Comparison of ENCODE assay signal across 17 cellular contexts in genomic region chr3:176734146-176734545, GRCh38.
DNase-seq lines count a peak whose midpoint lies in the region; TF ChIP-seq lines count a peak whose summit lies in the region.
"Had no signal": no experiment of that assay in that cellular context is flagged by ENCODE, and none has a peak within 500 bp of the region (broad histone marks: within the 10 kb centered on the region; RNA-seq: fewer than 3 reads in every experiment).

No MANE protein-coding gene starts in this region.

- no peaks in the 10 kb centered on the region for H4K20me1 ChIP-seq in Karpas-422 (ENCODE audit: insufficient read depth, low read depth, low read length)

- TF ChIP-seq CTCF in C4-2B (conservative IDR thresholded peaks at IDR 0.05) (0 out of 2 replicates have a peak, but pooled peaks have one; percentile 2), glutamatergic neuron (IDR thresholded peaks at IDR 0.05; ENCODE audit: partially characterized antibody, unreplicated experiment) (no peak), nephron progenitor cell (IDR thresholded peaks at IDR 0.05) (no peak)

- H3K4me3 ChIP-seq in NT2/D1 (ENCODE audit: insufficient read length, low read depth) (no peak overlapping the region), Karpas-422 (ENCODE audit: low read length) (no peak overlapping the region)
- H3K4me3 ChIP-seq: HAP-1, SJCRH30 had no signal

- H3K4me3 Mint-ChIP-seq in glutamatergic neuron (ENCODE audit: unreplicated experiment) (no peak overlapping the region), nephron progenitor cell (no peak overlapping the region)

- H3K4me1 ChIP-seq in NT2/D1 (ENCODE audit: insufficient read depth, insufficient read length) (no peaks in the 10 kb centered on the region), Karpas-422 (ENCODE audit: low read length) (no peaks in the 10 kb centered on the region)
- H3K4me1 ChIP-seq: HAP-1, SJCRH30 had no signal

- H3K27ac Mint-ChIP-seq in glutamatergic neuron (ENCODE audit: unreplicated experiment) (no peak overlapping the region), nephron progenitor cell (no peak overlapping the region)

- H3K27me3 Mint-ChIP-seq in glutamatergic neuron (ENCODE audit: unreplicated experiment) (no peaks in the 10 kb centered on the region), nephron progenitor cell (ENCODE audit: low read depth, poor library complexity) (no peaks in the 10 kb centered on the region)

- H3K9me2 ChIP-seq in Karpas-422 (replicated peaks; ENCODE audit: insufficient read depth, low read length), result no peaks in the 10 kb centered on the region

- no peaks in the 10 kb centered on the region for H3K9me3 Mint-ChIP-seq in glutamatergic neuron (ENCODE audit: unreplicated experiment)
- peaks cover 6% of the 10 kb centered on the region for H3K9me3 Mint-ChIP-seq in nephron progenitor cell

- H3K9ac ChIP-seq in NT2/D1 (ENCODE audit: insufficient read length, low read depth), result no peak overlapping the region
- H3K9ac ChIP-seq in Karpas-422 (ENCODE audit: low read length), result no peak overlapping the region

- H3K27me3 ChIP-seq in NT2/D1 (ENCODE audit: insufficient read depth, insufficient read length), result no peaks in the 10 kb centered on the region
- no peaks in the 10 kb centered on the region for H3K27me3 ChIP-seq in Karpas-422 (ENCODE audit: low read length)
- H3K27me3 ChIP-seq: SJCRH30 had no signal

- peak; percentile 55 for DNase-seq in NT2/D1 (ENCODE audit: low read depth, low spot score)
- DNase-seq in glutamatergic neuron, result peak; percentile 34
- peak; percentile 5 for DNase-seq in nephron progenitor cell
- no peak for DNase-seq in occipital lobe (lab: John Stamatoyannopoulos, UW)
- DNase-seq in Karpas-422, result no peak
- no peak for DNase-seq in stimulated activated CD4-positive, alpha-beta T cell treated with anti-CD3 and anti-CD28 coated beads, Interleukin-1b, Interleukin-23, amount 100 ng/mL, for 48 hours
- DNase-seq: C1 segment of cervical spinal cord, DMS 273 treated with DMSO at 0.1 percent for 48 hours, EL, Kasumi-1, NCI-H1105, NCI-H1694 treated with DMSO at 0.1 percent for 48 hours, NCI-H748 treated with DMSO at 0.1 percent for 48 hours, PC-3 had no signal

- H2AFZ ChIP-seq in Karpas-422 (ENCODE audit: low read length), result no peak overlapping the region

- H3K4me2 ChIP-seq in Karpas-422 (ENCODE audit: low read depth, low read length, poor library complexity, severe bottlenecking), result no peak overlapping the region

- H3K36me3 ChIP-seq in NT2/D1 (ENCODE audit: insufficient read depth, insufficient read length, low read length) (no peaks in the 10 kb centered on the region), Karpas-422 (ENCODE audit: insufficient read depth, low read length) (no peaks in the 10 kb centered on the region)
- H3K36me3 ChIP-seq: HAP-1, SJCRH30 had no signal

- no peaks in the 10 kb centered on the region for H3K79me2 ChIP-seq in Karpas-422 (ENCODE audit: low read length)

- H3K4me1 Mint-ChIP-seq in glutamatergic neuron (ENCODE audit: low read depth, unreplicated experiment), result no peaks in the 10 kb centered on the region
- H3K4me1 Mint-ChIP-seq in nephron progenitor cell, result no peaks in the 10 kb centered on the region

- H3K27ac ChIP-seq in C4-2B, result no peak overlapping the region
- no peak overlapping the region for H3K27ac ChIP-seq in Karpas-422 (ENCODE audit: low read length)
- H3K27ac ChIP-seq: SJCRH30 had no signal

- H3K36me3 Mint-ChIP-seq in glutamatergic neuron (ENCODE audit: unreplicated experiment), result no peaks in the 10 kb centered on the region
- no peaks in the 10 kb centered on the region for H3K36me3 Mint-ChIP-seq in nephron progenitor cell (ENCODE audit: low read depth)

- H3K9me3 ChIP-seq in NT2/D1 (ENCODE audit: insufficient read depth, low read length), result no peaks in the 10 kb centered on the region
- H3K9me3 ChIP-seq in Karpas-422 (ENCODE audit: low read length), result no peaks in the 10 kb centered on the region
- H3K9me3 ChIP-seq: HAP-1, SJCRH30 had no signal

Comparison
In these comparisons a context has a peak if more than half of its experiments do, and no peak if none do; other contexts are left out.
1. DNase-seq: peak in NT2/D1 (single experiment), glutamatergic neuron (single experiment) and nephron progenitor cell (single experiment); none in occipital lobe (single experiment), Karpas-422 (single experiment) and stimulated activated CD4-positive, alpha-beta T cell treated with anti-CD3 and anti-CD28 coated beads, Interleukin-1b, Interleukin-23, amount 100 ng/mL, for 48 hours (single experiment).